Comparison of ENCODE assay signal across 1 cellular context in the genomic region with DNA sequence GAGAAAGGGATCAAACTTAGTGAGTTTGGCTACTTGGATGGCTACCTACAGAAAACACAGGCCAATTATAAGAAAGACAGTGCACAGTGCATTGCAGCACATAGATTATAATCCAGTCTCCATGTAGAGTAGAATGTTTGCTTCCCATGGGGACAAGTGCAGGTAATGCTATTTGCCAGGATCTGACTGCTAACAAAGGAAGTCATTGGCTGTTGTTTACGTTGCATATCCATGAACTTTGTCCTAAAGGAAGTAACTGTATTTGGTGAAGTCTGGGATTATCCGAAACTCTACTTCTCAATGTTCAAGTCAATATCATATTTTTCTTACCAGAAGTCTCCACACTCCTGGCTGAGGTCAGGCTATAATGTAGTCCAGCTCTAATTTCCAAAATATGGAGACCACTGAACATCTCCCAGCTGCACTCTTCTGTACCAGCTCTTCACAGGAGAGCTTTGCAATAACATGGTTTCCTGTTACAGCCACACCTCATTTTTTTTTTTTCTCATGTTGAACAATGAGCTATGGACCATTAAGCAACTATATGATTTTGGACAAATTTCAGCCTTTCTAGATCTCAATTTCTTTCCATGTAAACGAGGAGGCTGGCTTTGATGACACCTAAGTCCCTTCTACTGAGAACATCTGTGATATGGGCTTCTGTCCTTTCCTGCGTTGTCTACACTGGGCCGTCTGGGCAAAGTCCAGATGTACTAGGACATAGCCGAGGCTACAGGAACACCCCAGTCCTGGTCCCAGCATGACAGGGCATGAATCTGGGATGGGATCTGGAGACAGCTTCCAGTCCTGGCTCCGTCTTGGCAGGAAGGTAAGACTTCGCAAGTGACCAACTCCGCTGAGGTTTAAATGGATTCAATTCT.
A peak's percentile ranks its signal among the peaks of the same experiment; 100 is the strongest.
TF ChIP-seq lines count a peak whose summit lies in the region.

No MANE protein-coding gene starts in this region.

TF ChIP-seq in HepG2, 621 proteins besides CTCF, POLR2A, EP300 and RAD21 (continued from another document and continues in another):
- TF ChIP-seq, protein P1, sequence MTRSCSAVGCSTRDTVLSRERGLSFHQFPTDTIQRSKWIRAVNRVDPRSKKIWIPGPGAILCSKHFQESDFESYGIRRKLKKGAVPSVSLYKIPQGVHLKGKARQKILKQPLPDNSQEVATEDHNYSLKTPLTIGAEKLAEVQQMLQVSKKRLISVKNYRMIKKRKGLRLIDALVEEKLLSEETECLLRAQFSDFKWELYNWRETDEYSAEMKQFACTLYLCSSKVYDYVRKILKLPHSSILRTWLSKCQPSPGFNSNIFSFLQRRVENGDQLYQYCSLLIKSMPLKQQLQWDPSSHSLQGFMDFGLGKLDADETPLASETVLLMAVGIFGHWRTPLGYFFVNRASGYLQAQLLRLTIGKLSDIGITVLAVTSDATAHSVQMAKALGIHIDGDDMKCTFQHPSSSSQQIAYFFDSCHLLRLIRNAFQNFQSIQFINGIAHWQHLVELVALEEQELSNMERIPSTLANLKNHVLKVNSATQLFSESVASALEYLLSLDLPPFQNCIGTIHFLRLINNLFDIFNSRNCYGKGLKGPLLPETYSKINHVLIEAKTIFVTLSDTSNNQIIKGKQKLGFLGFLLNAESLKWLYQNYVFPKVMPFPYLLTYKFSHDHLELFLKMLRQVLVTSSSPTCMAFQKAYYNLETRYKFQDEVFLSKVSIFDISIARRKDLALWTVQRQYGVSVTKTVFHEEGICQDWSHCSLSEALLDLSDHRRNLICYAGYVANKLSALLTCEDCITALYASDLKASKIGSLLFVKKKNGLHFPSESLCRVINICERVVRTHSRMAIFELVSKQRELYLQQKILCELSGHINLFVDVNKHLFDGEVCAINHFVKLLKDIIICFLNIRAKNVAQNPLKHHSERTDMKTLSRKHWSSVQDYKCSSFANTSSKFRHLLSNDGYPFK (CRISPR knock-in tag; IDR thresholded peaks at IDR 0.05; ENCODE audit: borderline replicate concordance): no peak
- TF ChIP-seq, protein P2, sequence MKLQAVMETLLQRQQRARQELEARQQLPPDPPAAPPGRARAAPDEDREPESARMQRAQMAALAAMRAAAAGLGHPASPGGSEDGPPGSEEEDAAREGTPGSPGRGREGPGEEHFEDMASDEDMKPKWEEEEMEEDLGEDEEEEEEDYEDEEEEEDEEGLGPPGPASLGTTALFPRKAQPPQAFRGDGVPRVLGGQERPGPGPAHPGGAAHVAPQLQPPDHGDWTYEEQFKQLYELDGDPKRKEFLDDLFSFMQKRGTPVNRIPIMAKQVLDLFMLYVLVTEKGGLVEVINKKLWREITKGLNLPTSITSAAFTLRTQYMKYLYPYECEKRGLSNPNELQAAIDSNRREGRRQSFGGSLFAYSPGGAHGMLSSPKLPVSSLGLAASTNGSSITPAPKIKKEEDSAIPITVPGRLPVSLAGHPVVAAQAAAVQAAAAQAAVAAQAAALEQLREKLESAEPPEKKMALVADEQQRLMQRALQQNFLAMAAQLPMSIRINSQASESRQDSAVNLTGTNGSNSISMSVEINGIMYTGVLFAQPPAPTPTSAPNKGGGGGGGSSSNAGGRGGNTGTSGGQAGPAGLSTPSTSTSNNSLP (IDR thresholded peaks at IDR 0.05; ENCODE audit: low read depth, low read length): no peak
- TF ChIP-seq, protein P3, sequence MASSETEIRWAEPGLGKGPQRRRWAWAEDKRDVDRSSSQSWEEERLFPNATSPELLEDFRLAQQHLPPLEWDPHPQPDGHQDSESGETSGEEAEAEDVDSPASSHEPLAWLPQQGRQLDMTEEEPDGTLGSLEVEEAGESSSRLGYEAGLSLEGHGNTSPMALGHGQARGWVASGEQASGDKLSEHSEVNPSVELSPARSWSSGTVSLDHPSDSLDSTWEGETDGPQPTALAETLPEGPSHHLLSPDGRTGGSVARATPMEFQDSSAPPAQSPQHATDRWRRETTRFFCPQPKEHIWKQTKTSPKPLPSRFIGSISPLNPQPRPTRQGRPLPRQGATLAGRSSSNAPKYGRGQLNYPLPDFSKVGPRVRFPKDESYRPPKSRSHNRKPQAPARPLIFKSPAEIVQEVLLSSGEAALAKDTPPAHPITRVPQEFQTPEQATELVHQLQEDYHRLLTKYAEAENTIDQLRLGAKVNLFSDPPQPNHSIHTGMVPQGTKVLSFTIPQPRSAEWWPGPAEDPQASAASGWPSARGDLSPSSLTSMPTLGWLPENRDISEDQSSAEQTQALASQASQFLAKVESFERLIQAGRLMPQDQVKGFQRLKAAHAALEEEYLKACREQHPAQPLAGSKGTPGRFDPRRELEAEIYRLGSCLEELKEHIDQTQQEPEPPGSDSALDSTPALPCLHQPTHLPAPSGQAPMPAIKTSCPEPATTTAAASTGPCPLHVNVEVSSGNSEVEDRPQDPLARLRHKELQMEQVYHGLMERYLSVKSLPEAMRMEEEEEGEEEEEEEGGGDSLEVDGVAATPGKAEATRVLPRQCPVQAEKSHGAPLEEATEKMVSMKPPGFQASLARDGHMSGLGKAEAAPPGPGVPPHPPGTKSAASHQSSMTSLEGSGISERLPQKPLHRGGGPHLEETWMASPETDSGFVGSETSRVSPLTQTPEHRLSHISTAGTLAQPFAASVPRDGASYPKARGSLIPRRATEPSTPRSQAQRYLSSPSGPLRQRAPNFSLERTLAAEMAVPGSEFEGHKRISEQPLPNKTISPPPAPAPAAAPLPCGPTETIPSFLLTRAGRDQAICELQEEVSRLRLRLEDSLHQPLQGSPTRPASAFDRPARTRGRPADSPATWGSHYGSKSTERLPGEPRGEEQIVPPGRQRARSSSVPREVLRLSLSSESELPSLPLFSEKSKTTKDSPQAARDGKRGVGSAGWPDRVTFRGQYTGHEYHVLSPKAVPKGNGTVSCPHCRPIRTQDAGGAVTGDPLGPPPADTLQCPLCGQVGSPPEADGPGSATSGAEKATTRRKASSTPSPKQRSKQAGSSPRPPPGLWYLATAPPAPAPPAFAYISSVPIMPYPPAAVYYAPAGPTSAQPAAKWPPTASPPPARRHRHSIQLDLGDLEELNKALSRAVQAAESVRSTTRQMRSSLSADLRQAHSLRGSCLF (CRISPR knock-in tag; IDR thresholded peaks at IDR 0.05; ENCODE audit: borderline replicate concordance): no peak
- TF ChIP-seq, protein P4, sequence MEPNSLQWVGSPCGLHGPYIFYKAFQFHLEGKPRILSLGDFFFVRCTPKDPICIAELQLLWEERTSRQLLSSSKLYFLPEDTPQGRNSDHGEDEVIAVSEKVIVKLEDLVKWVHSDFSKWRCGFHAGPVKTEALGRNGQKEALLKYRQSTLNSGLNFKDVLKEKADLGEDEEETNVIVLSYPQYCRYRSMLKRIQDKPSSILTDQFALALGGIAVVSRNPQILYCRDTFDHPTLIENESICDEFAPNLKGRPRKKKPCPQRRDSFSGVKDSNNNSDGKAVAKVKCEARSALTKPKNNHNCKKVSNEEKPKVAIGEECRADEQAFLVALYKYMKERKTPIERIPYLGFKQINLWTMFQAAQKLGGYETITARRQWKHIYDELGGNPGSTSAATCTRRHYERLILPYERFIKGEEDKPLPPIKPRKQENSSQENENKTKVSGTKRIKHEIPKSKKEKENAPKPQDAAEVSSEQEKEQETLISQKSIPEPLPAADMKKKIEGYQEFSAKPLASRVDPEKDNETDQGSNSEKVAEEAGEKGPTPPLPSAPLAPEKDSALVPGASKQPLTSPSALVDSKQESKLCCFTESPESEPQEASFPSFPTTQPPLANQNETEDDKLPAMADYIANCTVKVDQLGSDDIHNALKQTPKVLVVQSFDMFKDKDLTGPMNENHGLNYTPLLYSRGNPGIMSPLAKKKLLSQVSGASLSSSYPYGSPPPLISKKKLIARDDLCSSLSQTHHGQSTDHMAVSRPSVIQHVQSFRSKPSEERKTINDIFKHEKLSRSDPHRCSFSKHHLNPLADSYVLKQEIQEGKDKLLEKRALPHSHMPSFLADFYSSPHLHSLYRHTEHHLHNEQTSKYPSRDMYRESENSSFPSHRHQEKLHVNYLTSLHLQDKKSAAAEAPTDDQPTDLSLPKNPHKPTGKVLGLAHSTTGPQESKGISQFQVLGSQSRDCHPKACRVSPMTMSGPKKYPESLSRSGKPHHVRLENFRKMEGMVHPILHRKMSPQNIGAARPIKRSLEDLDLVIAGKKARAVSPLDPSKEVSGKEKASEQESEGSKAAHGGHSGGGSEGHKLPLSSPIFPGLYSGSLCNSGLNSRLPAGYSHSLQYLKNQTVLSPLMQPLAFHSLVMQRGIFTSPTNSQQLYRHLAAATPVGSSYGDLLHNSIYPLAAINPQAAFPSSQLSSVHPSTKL (CRISPR knock-in tag; IDR thresholded peaks at IDR 0.05): peak; percentile 79
- TF ChIP-seq ZNF530 (CRISPR knock-in tag; IDR thresholded peaks at IDR 0.05; ENCODE audit: low read depth) (no peak), ZNF552 (CRISPR knock-in tag; IDR thresholded peaks at IDR 0.05; ENCODE audit: borderline replicate concordance) (no peak), ZMYM4 (CRISPR knock-in tag; IDR thresholded peaks at IDR 0.05) (0 out of 2 replicates have a peak, but pooled peaks have one; percentile 25)
- TF ChIP-seq, protein P5, sequence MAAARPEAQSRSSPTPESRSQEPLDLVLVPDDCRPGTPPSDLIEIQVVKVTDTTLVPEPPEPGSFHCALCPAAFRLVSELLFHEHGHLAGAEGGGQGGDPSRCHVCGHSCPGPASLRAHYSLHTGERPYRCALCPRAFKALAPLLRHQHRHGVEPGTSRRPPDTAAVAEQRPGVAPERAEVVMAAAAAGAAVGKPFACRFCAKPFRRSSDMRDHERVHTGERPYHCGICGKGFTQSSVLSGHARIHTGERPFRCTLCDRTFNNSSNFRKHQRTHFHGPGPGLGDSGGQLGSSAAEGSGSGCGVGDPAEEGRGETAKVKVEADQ (CRISPR knock-in tag; IDR thresholded peaks at IDR 0.05; ENCODE audit: borderline replicate concordance): no peak
- TF ChIP-seq, protein P6, sequence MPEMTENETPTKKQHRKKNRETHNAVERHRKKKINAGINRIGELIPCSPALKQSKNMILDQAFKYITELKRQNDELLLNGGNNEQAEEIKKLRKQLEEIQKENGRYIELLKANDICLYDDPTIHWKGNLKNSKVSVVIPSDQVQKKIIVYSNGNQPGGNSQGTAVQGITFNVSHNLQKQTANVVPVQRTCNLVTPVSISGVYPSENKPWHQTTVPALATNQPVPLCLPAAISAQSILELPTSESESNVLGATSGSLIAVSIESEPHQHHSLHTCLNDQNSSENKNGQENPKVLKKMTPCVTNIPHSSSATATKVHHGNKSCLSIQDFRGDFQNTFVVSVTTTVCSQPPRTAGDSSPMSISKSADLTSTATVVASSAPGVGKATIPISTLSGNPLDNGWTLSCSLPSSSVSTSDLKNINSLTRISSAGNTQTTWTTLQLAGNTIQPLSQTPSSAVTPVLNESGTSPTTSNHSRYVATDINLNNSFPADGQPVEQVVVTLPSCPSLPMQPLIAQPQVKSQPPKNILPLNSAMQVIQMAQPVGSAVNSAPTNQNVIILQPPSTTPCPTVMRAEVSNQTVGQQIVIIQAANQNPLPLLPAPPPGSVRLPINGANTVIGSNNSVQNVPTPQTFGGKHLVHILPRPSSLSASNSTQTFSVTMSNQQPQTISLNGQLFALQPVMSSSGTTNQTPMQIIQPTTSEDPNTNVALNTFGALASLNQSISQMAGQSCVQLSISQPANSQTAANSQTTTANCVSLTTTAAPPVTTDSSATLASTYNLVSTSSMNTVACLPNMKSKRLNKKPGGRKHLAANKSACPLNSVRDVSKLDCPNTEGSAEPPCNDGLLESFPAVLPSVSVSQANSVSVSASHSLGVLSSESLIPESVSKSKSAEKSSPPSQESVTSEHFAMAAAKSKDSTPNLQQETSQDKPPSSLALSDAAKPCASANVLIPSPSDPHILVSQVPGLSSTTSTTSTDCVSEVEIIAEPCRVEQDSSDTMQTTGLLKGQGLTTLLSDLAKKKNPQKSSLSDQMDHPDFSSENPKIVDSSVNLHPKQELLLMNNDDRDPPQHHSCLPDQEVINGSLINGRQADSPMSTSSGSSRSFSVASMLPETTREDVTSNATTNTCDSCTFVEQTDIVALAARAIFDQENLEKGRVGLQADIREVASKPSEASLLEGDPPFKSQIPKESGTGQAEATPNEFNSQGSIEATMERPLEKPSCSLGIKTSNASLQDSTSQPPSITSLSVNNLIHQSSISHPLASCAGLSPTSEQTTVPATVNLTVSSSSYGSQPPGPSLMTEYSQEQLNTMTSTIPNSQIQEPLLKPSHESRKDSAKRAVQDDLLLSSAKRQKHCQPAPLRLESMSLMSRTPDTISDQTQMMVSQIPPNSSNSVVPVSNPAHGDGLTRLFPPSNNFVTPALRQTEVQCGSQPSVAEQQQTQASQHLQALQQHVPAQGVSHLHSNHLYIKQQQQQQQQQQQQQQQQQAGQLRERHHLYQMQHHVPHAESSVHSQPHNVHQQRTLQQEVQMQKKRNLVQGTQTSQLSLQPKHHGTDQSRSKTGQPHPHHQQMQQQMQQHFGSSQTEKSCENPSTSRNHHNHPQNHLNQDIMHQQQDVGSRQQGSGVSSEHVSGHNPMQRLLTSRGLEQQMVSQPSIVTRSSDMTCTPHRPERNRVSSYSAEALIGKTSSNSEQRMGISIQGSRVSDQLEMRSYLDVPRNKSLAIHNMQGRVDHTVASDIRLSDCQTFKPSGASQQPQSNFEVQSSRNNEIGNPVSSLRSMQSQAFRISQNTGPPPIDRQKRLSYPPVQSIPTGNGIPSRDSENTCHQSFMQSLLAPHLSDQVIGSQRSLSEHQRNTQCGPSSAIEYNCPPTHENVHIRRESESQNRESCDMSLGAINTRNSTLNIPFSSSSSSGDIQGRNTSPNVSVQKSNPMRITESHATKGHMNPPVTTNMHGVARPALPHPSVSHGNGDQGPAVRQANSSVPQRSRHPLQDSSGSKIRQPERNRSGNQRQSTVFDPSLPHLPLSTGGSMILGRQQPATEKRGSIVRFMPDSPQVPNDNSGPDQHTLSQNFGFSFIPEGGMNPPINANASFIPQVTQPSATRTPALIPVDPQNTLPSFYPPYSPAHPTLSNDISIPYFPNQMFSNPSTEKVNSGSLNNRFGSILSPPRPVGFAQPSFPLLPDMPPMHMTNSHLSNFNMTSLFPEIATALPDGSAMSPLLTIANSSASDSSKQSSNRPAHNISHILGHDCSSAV (CRISPR knock-in tag; IDR thresholded peaks at IDR 0.05; ENCODE audit: borderline replicate concordance): no peak
- TF ChIP-seq, protein P7, sequence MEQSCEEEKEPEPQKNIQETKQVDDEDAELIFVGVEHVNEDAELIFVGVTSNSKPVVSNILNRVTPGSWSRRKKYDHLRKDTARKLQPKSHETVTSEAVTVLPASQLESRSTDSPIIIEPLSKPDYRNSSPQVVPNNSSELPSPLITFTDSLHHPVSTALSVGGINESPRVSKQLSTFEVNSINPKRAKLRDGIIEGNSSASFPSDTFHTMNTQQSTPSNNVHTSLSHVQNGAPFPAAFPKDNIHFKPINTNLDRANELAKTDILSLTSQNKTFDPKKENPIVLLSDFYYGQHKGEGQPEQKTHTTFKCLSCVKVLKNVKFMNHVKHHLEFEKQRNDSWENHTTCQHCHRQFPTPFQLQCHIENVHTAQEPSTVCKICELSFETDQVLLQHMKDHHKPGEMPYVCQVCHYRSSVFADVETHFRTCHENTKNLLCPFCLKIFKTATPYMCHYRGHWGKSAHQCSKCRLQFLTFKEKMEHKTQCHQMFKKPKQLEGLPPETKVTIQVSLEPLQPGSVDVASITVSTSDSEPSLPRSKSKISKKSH (CRISPR knock-in tag; IDR thresholded peaks at IDR 0.05; ENCODE audit: borderline replicate concordance): no peak
- TF ChIP-seq, protein P8, sequence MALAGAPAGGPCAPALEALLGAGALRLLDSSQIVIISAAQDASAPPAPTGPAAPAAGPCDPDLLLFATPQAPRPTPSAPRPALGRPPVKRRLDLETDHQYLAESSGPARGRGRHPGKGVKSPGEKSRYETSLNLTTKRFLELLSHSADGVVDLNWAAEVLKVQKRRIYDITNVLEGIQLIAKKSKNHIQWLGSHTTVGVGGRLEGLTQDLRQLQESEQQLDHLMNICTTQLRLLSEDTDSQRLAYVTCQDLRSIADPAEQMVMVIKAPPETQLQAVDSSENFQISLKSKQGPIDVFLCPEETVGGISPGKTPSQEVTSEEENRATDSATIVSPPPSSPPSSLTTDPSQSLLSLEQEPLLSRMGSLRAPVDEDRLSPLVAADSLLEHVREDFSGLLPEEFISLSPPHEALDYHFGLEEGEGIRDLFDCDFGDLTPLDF (CRISPR knock-in tag; IDR thresholded peaks at IDR 0.05): no peak
